22 cellular contexts compared by ENCODE assay signal in the genomic region with DNA sequence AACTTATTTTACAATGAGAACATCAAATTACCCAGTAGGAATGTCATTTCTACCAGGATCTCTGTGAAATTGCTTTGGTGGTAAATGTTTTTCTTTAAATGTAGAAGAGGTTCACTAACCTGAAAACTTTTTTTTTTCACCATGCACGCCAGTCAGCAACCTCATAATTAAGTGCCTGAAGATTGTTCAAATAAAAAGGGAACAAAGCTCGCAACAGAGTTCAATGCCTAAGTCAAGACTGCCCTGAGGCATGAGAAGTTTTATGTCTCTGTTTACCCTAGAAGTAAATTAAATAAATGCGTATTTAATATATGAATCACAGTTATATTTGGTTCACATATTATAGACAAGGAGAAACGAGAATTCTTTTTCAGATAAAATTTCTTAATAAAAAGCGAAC. TPM values are rescaled to one million over a fixed set of nuclear protein-coding genes. Genes with fewer than 3 reads are reported as not detected.
DNase-seq lines count a peak whose midpoint lies in the region; ATAC-seq, FAIRE-seq and TF ChIP-seq lines count a peak whose summit lies in the region.
"Had no signal": no experiment of that assay in that cellular context is flagged by ENCODE, and none has a peak within 500 bp of the region (broad histone marks: within the 10 kb centered on the region; RNA-seq: fewer than 3 reads in every experiment).

No MANE protein-coding gene starts in this region.

- peak overlapping the region; percentile 14; the same call in 1 of the 2 replicates for H3K9ac ChIP-seq in PC-3 (ENCODE audit: low read length)
- H3K9ac ChIP-seq in keratinocyte (ENCODE audit: control insufficient read depth, extremely low read depth, insufficient read depth, low read length), result no peak overlapping the region
- H3K9ac ChIP-seq: GM23248 had no signal

- no peak overlapping the region for H3K27ac Mint-ChIP-seq in T-helper 17 cell

- TF ChIP-seq POLR2A in thyroid gland (IDR thresholded peaks at IDR 0.05), result no peak

- 86 to 88% methylated on average over 5 of the region's 5 CpGs for WGBS in thyroid gland, 2 donors

- FAIRE-seq in keratinocyte (lab: Jason Lieb, UNC), result no peak
- FAIRE-seq: GM12891, GM18507 had no signal

- H3K27me3 Mint-ChIP-seq in T-helper 17 cell, result peaks cover 52% of the 10 kb centered on the region

- no peaks in the 10 kb centered on the region for H3K4me1 Mint-ChIP-seq in T-helper 17 cell

- H3K36me3 ChIP-seq in PC-3 (ENCODE audit: low read depth, low read length) (no peaks in the 10 kb centered on the region), keratinocyte (ENCODE audit: control insufficient read depth in 2 of 2, extremely low read depth in 1 of 2, insufficient read depth in 2 of 2, low read length in 2 of 2) (no peaks in the 10 kb centered on the region), thyroid gland (no peaks in the 10 kb centered on the region)
- H3K36me3 ChIP-seq: MG63 had no signal

- H3K4me2 ChIP-seq in PC-3 (ENCODE audit: low read length) (peak overlapping the region; percentile 75), keratinocyte (ENCODE audit: control insufficient read depth, extremely low read depth, insufficient read depth, low read depth, low read length) (peak overlapping the region; percentile 6)

- peak overlapping the region; percentile 55 for H3K27ac ChIP-seq in PC-3 (ENCODE audit: low read length)
- H3K27ac ChIP-seq in keratinocyte (ENCODE audit: control insufficient read depth, insufficient read depth, low read length), result no peak overlapping the region
- no peak overlapping the region for H3K27ac ChIP-seq in thyroid gland
- H3K27ac ChIP-seq: C4-2B, GM23248 had no signal

- TF ChIP-seq CTCF in PC-3 (conservative IDR thresholded peaks at IDR 0.05; ENCODE audit: low read depth, low read length) (no peak), keratinocyte (optimal IDR thresholded peaks at IDR 0.05 in 1 of 3, IDR thresholded peaks at IDR 0.05 in 1 of 3, conservative IDR thresholded peaks at IDR 0.05 in 1 of 3; ENCODE audit: extremely low read depth in 1 of 3, insufficient read depth in 2 of 3, low read length in 3 of 3) (no peak), thyroid gland (IDR thresholded peaks at IDR 0.05) (no peak)

- H3K9me1 ChIP-seq in keratinocyte (ENCODE audit: control insufficient read depth, extremely low read depth, insufficient read depth, low read length), result no peaks in the 10 kb centered on the region

- POLR2A ChIA-PET in PC-3 (lab: Charles Lee; ENCODE audit: unreplicated experiment), result interaction anchor here (0.6 kb wide), 1 partner anchor 44 kb away, joined by 6 read pairs; no protein-coding TSS in a partner anchor

- H3K4me3 ChIP-seq in PC-3 (ENCODE audit: low read length) (peak overlapping the region; percentile 56), keratinocyte (ENCODE audit: control insufficient read depth in 2 of 3, extremely low read depth in 1 of 3, insufficient read depth in 2 of 3, low read depth in 1 of 3, low read length in 3 of 3) (no peak overlapping the region), thyroid gland (replicated peaks in 1 of 3) (no peak overlapping the region)
- H3K4me3 ChIP-seq: GM23248, MG63 had no signal

- ATAC-seq in PC-3 (peak; percentile 92), T-helper 17 cell (no peak)
- ATAC-seq: HCT116 had no signal

- no peak overlapping the region for H3K4me3 Mint-ChIP-seq in T-helper 17 cell

- no peaks in the 10 kb centered on the region for H3F3A ChIP-seq in PC-3 (ENCODE audit: low read length, unreplicated experiment)

- H3K27me3 ChIP-seq in PC-3 (ENCODE audit: low read length) (no peaks in the 10 kb centered on the region), keratinocyte (ENCODE audit: control insufficient read depth, extremely low read depth, insufficient read depth, low read length) (no peaks in the 10 kb centered on the region), thyroid gland (no peaks in the 10 kb centered on the region)
- H3K27me3 ChIP-seq: MG63 had no signal

- H3K9me2 ChIP-seq in PC-3 (replicated peaks; ENCODE audit: low read length), result 0 out of 2 replicates have a peak, but pooled peaks cover 3% of the 10 kb centered on the region

- intact Hi-C loops in PC-3 (cut with micrococcal nuclease), result loop anchor here (1.0 kb wide), 1 partner anchor 11 kb away; no protein-coding TSS in a partner anchor
- intact Hi-C loops in thyroid gland (cut with DNase I), result no loop called here

- peak; percentile 12 for DNase-seq in SIG-M5 treated with dmso at 0.1 percent for 504 hours (lab: John Stamatoyannopoulos, UW; ENCODE audit: unreplicated experiment)
- no peak for DNase-seq in SIG-M5 (lab: John Stamatoyannopoulos, UW)
- peak; percentile 79 for DNase-seq in PC-3
- DNase-seq in keratinocyte (ENCODE audit: low read depth, low spot score), result no peak
- DNase-seq in thyroid gland, result no peak
- DNase-seq in T-helper 17 cell, result no peak
- DNase-seq in NCI-H2081 treated with DMSO at 0.1 percent for 48 hours (lab: John Stamatoyannopoulos, UW), result no peak
- no peak for DNase-seq in NCI-H226
- DNase-seq: DND-41, GF-D8, GM23248, KG1, MG63, NCI-H1092, NCI-H187 treated with DMSO at 0.1 percent for 48 hours, NCI-H2171 treated with DMSO at 0.1 percent for 48 hours, NCI-H774, SHP77 treated with DMSO at 0.1 percent for 48 hours had no signal

- H3K79me2 ChIP-seq in PC-3 (ENCODE audit: low read length) (no peaks in the 10 kb centered on the region), keratinocyte (ENCODE audit: control insufficient read depth, insufficient read depth, low read length) (no peaks in the 10 kb centered on the region)

- H2AFZ ChIP-seq in PC-3 (ENCODE audit: low read length) (peak overlapping the region; percentile 65), keratinocyte (ENCODE audit: control insufficient read depth, low read length) (peak overlapping the region; percentile 30)
- H2AFZ ChIP-seq: GM23248 had no signal

- CTCF ChIA-PET in PC-3 (lab: Charles Lee), result interaction anchor here (1.0 kb wide), 1 partner anchor 10 kb away, joined by 4 read pairs; no protein-coding TSS in a partner anchor

- dilution Hi-C loops in keratinocyte (cut with MboI; ENCODE audit: extremely low pct_ligation_motif_present, low sequenced_read_pairs), result no loop called here

- BruUV-seq in PC-3 (replicated peaks; lab: Mats Ljungman, UMichigan), result no TSS peak

- no peaks in the 10 kb centered on the region for H3K9me3 ChIP-seq in PC-3 (ENCODE audit: low read length)
- no peaks in the 10 kb centered on the region for H3K9me3 ChIP-seq in keratinocyte (ENCODE audit: control insufficient read depth, low read depth, low read length)
- no peaks in the 10 kb centered on the region for H3K9me3 ChIP-seq in thyroid gland
- no peaks in the 10 kb centered on the region for H3K9me3 ChIP-seq in T-helper 17 cell (ENCODE audit: control insufficient read depth, low read length, poor library complexity, severe bottlenecking)
- H3K9me3 ChIP-seq: MG63 had no signal

- peaks cover 4% of the 10 kb centered on the region for H3K36me3 Mint-ChIP-seq in T-helper 17 cell (ENCODE audit: low read depth)

- peaks cover 19% of the 10 kb centered on the region for H3K4me1 ChIP-seq in PC-3 (ENCODE audit: insufficient read depth, low read length)
- H3K4me1 ChIP-seq in keratinocyte (ENCODE audit: control insufficient read depth, extremely low read depth, insufficient read depth, low read length), result peaks cover 3% of the 10 kb centered on the region
- H3K4me1 ChIP-seq in thyroid gland, result no peaks in the 10 kb centered on the region

- H4K20me1 ChIP-seq in PC-3 (ENCODE audit: low read length) (no peaks in the 10 kb centered on the region), keratinocyte (ENCODE audit: control insufficient read depth, extremely low read depth, insufficient read depth, low read length) (no peaks in the 10 kb centered on the region)

RNA-seq across cellular contexts. Expression of gene SYDE2, which starts 13.8 kb away (rescaled TPM):
- total RNA-seq in PC-3 (2014; rRNA removed) (4.4 and 6.8 TPM in 2 replicates), thyroid gland (10 to 100 TPM; 15.2 to 30.8 (median 20.5) TPM), T-helper 17 cell (1 to 10 TPM; 2.7 to 2.8 TPM)
- polyA plus RNA-seq in keratinocyte, result 1.4 to 1.8 TPM (median 1.7 TPM) in 3 replicates
- 0.41 TPM for polyA plus RNA-seq in keratinocyte (2011; ENCODE audit: low read depth)
- 0.69 and 1.4 TPM in 2 replicates for polyA plus RNA-seq in keratinocyte (2011; cell fraction: cytosol; rRNA removed)
- 1.9 and 2.6 TPM in 2 replicates for polyA plus RNA-seq in keratinocyte (2011; cell fraction: nucleus; rRNA removed)
- 1.4 TPM in 2 replicates for polyA plus RNA-seq in keratinocyte (2012; ENCODE audit: low replicate concordance)
- polyA minus RNA-seq in keratinocyte, result 1.2 to 5.3 TPM (median 4.1 TPM) in 3 replicates
- polyA minus RNA-seq in keratinocyte (2011; cell fraction: cytosol; rRNA and poly(A)+ RNA removed), result 2.1 TPM
- 3.6 and 5.7 TPM in 2 replicates for polyA minus RNA-seq in keratinocyte (2011; cell fraction: nucleus; rRNA and poly(A)+ RNA removed)

RNA-seq across cellular contexts. Expression of gene C1orf52, which starts 44.8 kb away (rescaled TPM):
- total RNA-seq in PC-3 (2014; rRNA removed) (59.9 and 61.0 TPM in 2 replicates), thyroid gland (10 to 100 TPM in 3 of 4 donors, 1 to 10 TPM in 1; 9.0 to 28.7 (median 17.5) TPM), T-helper 17 cell (10 to 100 TPM; 51.5 to 51.7 TPM)
- polyA plus RNA-seq in keratinocyte, result 15.8 to 27.3 TPM (median 25.4 TPM) in 3 replicates
- polyA plus RNA-seq in keratinocyte (2011; ENCODE audit: low read depth), result 41.3 TPM
- polyA plus RNA-seq in keratinocyte (2011; cell fraction: cytosol; rRNA removed), result 15.8 and 19.6 TPM in 2 replicates
- polyA plus RNA-seq in keratinocyte (2011; cell fraction: nucleus; rRNA removed), result 29.7 and 31.3 TPM in 2 replicates
- polyA plus RNA-seq in keratinocyte (2012; ENCODE audit: low replicate concordance), result 19.3 and 26.2 TPM in 2 replicates
- polyA minus RNA-seq in keratinocyte, result 6.2 to 17.9 TPM (median 9.3 TPM) in 3 replicates
- polyA minus RNA-seq in keratinocyte (2011; cell fraction: cytosol; rRNA and poly(A)+ RNA removed), result 5.9 TPM
- 11.6 and 20.6 TPM in 2 replicates for polyA minus RNA-seq in keratinocyte (2011; cell fraction: nucleus; rRNA and poly(A)+ RNA removed)

Comparison
In these comparisons a context has a peak if more than half of its experiments do, and no peak if none do; other contexts are left out.
1. DNase-seq: peak in SIG-M5 treated with dmso at 0.1 percent for 504 hours (single experiment) and PC-3 (single experiment); none in SIG-M5 (single experiment), keratinocyte (single experiment), thyroid gland (0 of 2), T-helper 17 cell (0 of 3), NCI-H2081 treated with DMSO at 0.1 percent for 48 hours (single experiment) and NCI-H226 (single experiment).